ENCODE assay signal across 11 cellular contexts in the genomic region with DNA sequence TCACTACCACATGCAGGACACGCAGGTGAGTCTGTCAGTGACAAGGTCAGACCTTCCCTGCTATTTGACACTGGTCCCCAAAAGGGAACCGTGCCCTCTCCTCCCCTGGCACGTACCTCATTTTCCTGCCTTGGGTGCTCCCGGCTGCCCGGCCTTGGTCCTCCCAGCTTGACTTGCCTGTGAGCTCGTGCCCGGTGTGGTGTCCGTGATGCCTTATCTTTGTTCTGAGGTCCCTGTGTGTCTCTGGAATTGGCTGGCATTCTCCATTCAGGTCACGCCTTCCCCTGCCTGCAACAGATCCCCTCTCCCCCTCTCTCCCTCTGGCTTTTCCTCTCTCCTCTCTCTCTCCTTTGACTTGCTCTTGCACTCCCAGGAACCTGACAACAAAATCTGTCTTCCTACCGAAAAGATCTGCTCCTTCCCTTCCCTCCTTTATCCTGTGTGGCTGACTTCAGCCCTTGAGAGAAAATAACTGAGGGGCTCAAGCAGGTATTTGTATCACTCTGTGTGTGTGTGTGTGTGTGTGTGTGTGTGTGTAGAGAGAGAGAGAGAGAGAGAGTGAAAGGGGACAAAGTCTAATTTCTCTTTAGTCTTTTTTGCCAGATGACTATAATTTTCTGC. TPM values are rescaled to one million over a fixed set of nuclear protein-coding genes. Genes with fewer than 3 reads are reported as not detected.
DNase-seq lines count a peak whose midpoint lies in the region; ATAC-seq and TF ChIP-seq lines count a peak whose summit lies in the region.
"Had no signal": no experiment of that assay in that cellular context is flagged by ENCODE, and none has a peak within 500 bp of the region (broad histone marks: within the 10 kb centered on the region; RNA-seq: fewer than 3 reads in every experiment).

Gene MASP1 (minus strand): TSS at position 226 of the 621 bp plus-strand sequence. CDS start 105 bp downstream, at position 121.

- H3K9me3 Mint-ChIP-seq in H9 = no peaks in the 10 kb centered on the region
- H3K9me3 Mint-ChIP-seq: naive B cell had no signal

- peak; percentile 9 for ATAC-seq in left lung
- no peak for ATAC-seq in GM21447 (IDR thresholded peaks at IDR 0.05; ENCODE audit: unreplicated experiment)

- H3K27me3 Mint-ChIP-seq in H9 (ENCODE audit: low read depth) = peaks cover 19% of the 10 kb centered on the region

- H3K4me3 ChIP-seq in left lung (no peak within 1 kb of the TSS), skeletal muscle satellite cell (ENCODE audit: low read length) (peak within 1 kb of the TSS; percentile 5)

- H3K27ac Mint-ChIP-seq in H9 = peak within 1 kb of the TSS in 2 of 3 experiments; percentile 35 to 46; a peak in 2 of 7 replicates

- H3K9me3 ChIP-seq in H9 (ENCODE audit: control insufficient read depth, low read depth, low read length) (no peaks in the 10 kb centered on the region), left lung (no peaks in the 10 kb centered on the region), skeletal muscle satellite cell (replicated peaks; ENCODE audit: low read length) (no peaks in the 10 kb centered on the region)

- no peaks in the 10 kb centered on the region for H3K79me2 ChIP-seq in H9 (ENCODE audit: insufficient read depth, low read length)

- peak; percentile 50 for DNase-seq in H9
- DNase-seq in ecto neural progenitor cell (ENCODE audit: low spot score) = peak; percentile 63
- DNase-seq in left lung = no peak
- no peak for DNase-seq in RPMI8226
- no peak for DNase-seq in HT-29 (ENCODE audit: low spot score)
- no peak for DNase-seq in GOT3 (lab: John Stamatoyannopoulos, UW)
- DNase-seq: naive B cell, NCI-H1092 had no signal

- no peaks in the 10 kb centered on the region for H3K79me1 ChIP-seq in H9 (ENCODE audit: insufficient read depth, low read depth, low read length, poor library complexity, severe bottlenecking)

- peak within 1 kb of the TSS; percentile 22 for H3K18ac ChIP-seq in H9 (ENCODE audit: insufficient read length, low read depth, low read length)

- H3K4me3 Mint-ChIP-seq in H9 = peak within 1 kb of the TSS; percentile 68 to 77
- H3K4me3 Mint-ChIP-seq: naive B cell had no signal

- no CpG with 5 or more reads among the region's 10 CpGs for WGBS in H9 (ENCODE audit: extremely low coverage, insufficient read length, low lambda C conversion rate)

- H3K4me1 ChIP-seq in H9 (ENCODE audit: insufficient read depth, low read length) (peaks cover 13% of the 10 kb centered on the region), left lung (peaks cover 10% of the 10 kb centered on the region in 2 donors), skeletal muscle satellite cell (ENCODE audit: control insufficient read depth, insufficient read depth, low read length) (peaks cover 12% of the 10 kb centered on the region)

- no peak within 1 kb of the TSS for H3K23ac ChIP-seq in H9 (ENCODE audit: insufficient read length, low read depth, low read length)

- H2BK120ac ChIP-seq in H9 (ENCODE audit: low read depth, low read length, poor library complexity, severe bottlenecking) = no peak within 1 kb of the TSS

- H3K4me2 ChIP-seq in H9 (ENCODE audit: insufficient read depth, insufficient read length, low read length) = peak within 1 kb of the TSS; percentile 80
- H3K4me2 ChIP-seq in skeletal muscle satellite cell (ENCODE audit: low read length) = peak within 1 kb of the TSS; percentile 60

- no peak within 1 kb of the TSS for H4K8ac ChIP-seq in H9 (replicated peaks; ENCODE audit: insufficient read length, low read depth, low read length)

- H3K36me3 Mint-ChIP-seq in H9 (ENCODE audit: insufficient read depth in 1 of 3, low read depth in 3 of 3) = no peaks in the 10 kb centered on the region
- H3K36me3 Mint-ChIP-seq: naive B cell had no signal

- TF ChIP-seq CTCF in H9 (conservative IDR thresholded peaks at IDR 0.05) (no peak), left lung (IDR thresholded peaks at IDR 0.05) (no peak)

- H2AK5ac ChIP-seq in H9 (ENCODE audit: insufficient read length, low read length) = no peak within 1 kb of the TSS

- no peak within 1 kb of the TSS for H2BK15ac ChIP-seq in H9 (ENCODE audit: low read depth, low read length)

- no peak within 1 kb of the TSS for H4K5ac ChIP-seq in H9 (ENCODE audit: insufficient read length, low read depth, low read length)

- H3K9ac ChIP-seq in H9 (ENCODE audit: extremely low read depth, insufficient read length, low read length) (peak within 1 kb of the TSS; percentile 35), skeletal muscle satellite cell (ENCODE audit: low read depth, low read length) (peak within 1 kb of the TSS; percentile 11)

- no peak within 1 kb of the TSS for H3T11ph ChIP-seq in H9 (ENCODE audit: low read length)

- H3K27me3 ChIP-seq in H9 (ENCODE audit: insufficient read depth, low read length) = no peaks in the 10 kb centered on the region
- no peaks in the 10 kb centered on the region for H3K27me3 ChIP-seq in left lung
- no peaks in the 10 kb centered on the region for H3K27me3 ChIP-seq in skeletal muscle satellite cell (ENCODE audit: control insufficient read depth, insufficient read depth, low read length)

- peaks cover 40 to 46% of the 10 kb centered on the region in 2 experiments for H3K4me1 Mint-ChIP-seq in H9
- H3K4me1 Mint-ChIP-seq: naive B cell had no signal

- H3K4ac ChIP-seq in H9 (ENCODE audit: low read depth, low read length) = no peak within 1 kb of the TSS

- no peak within 1 kb of the TSS for H2BK5ac ChIP-seq in H9 (ENCODE audit: insufficient read length, low read length)

- no peak within 1 kb of the TSS for H2AFZ ChIP-seq in H9 (ENCODE audit: low read length)

- H3K14ac ChIP-seq in H9 (ENCODE audit: insufficient read depth, low read length) = 0 out of 2 replicates have a peak within 1 kb of the TSS, but pooled peaks have one; percentile 66

- peaks cover 7% of the 10 kb centered on the region for H3K23me2 ChIP-seq in H9 (ENCODE audit: insufficient read length, low read depth, low read length, poor library complexity, severe bottlenecking)

- no peak within 1 kb of the TSS for H2BK12ac ChIP-seq in H9 (ENCODE audit: insufficient read length, low read depth, low read length)

- no peak within 1 kb of the TSS for H3K56ac ChIP-seq in H9 (ENCODE audit: insufficient read length, low read depth, low read length)

- H4K20me1 ChIP-seq in H9 (ENCODE audit: control insufficient read depth, insufficient read depth, insufficient read length) = no peaks in the 10 kb centered on the region

- H3K27ac ChIP-seq in H9 (ENCODE audit: insufficient read length, low read depth, low read length) (no peak within 1 kb of the TSS), left lung (no peak within 1 kb of the TSS)

- H3K36me3 ChIP-seq in left lung = no peaks in the 10 kb centered on the region
- no peaks in the 10 kb centered on the region for H3K36me3 ChIP-seq in skeletal muscle satellite cell (ENCODE audit: insufficient read depth, low read length)

- H2BK20ac ChIP-seq in H9 (ENCODE audit: low read depth, low read length, poor library complexity, severe bottlenecking) = no peak within 1 kb of the TSS

- H4K91ac ChIP-seq in H9 (ENCODE audit: insufficient read length, low read depth, low read length) = no peak within 1 kb of the TSS

- intact Hi-C loops in left lung (cut with DNase I) = no loop called here

RNA-seq across cellular contexts. Expression of gene MASP1, which starts in this region (rescaled TPM):
- total RNA-seq in H9 (2021) = 1.0 and 1.1 TPM in 2 replicates
- total RNA-seq in left lung = 1 to 10 TPM in 1 of 2 donors, under 1 TPM in 1; 0.42 to 4.5 TPM
- 0.76 and 5.2 TPM in 2 replicates for total RNA-seq in skeletal muscle satellite cell (2012; rRNA removed)
- total RNA-seq in HT-29 (2014; rRNA removed; shearing (Covaris generic)) = not detected in 2 replicates
- total RNA-seq: T-helper 1 cell treated with Interleukin-12 subunit alpha and Interleukin-12 subunit beta and Interleukin-4 antibody, amounts not matched to agents 30 ng/mL and 1 ng/mL, for 36 hours had no signal

Comparison
In these comparisons a context has a peak if more than half of its experiments do, and no peak if none do; other contexts are left out.
1. DNase-seq: peak in H9 (single experiment) and ecto neural progenitor cell (single experiment); none in left lung (0 of 2), RPMI8226 (single experiment), HT-29 (single experiment) and GOT3 (single experiment).